In the genomic region with DNA sequence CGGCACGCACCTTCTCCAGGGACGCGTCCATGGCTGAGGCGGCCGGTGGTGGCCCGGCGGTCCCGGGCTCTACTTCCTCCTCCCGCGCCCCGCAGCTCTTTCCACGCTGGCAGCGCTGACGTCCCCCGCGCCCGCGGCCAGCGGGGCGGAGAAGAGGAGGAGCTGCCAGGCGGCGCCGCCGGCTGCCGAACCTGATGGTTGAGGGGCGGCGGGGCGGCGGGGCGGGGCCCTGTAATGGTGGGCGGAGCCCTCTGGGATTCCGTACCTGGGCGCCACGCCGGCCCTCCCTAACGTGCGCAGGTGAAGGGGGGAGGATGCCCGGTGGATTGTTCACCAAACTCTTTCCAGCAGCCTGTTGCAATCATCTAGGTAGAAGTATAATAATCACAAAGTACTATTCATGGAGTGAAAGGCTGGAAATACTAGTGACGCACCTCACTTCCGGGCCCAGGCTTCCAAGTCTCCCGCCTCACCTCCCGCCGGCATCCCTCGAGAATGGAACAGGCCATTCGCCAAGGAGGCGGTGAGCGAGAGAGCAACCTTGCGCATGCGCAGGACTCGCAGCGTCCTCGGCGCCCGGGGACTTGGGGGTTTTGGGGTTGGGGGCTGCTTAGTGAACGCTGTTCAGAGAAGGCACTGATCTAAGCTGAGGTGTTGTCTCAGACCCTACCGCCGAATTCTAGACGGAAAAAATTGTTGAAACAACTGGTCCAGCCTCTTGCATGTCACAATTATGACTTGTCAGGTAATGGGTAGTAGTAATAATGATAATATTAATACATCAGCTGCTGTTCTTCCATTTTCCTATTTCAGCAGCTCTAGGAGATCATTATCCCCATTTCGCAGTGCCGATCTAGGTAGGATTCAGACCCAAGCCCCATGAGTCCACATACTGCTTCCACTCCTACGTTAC, we compare ENCODE assay signal across 8 cellular contexts. TPM values are rescaled to one million over a fixed set of nuclear protein-coding genes. Genes with fewer than 3 reads are reported as not detected.
DNase-seq lines count a peak whose midpoint lies in the region; ATAC-seq and TF ChIP-seq lines count a peak whose summit lies in the region.
"Not testable (repeated sequence)": the region's sequence is repeated elsewhere in the genome, so short reads cannot be mapped to it uniquely, and the experiment has no call there.

No MANE protein-coding gene starts in this region.

- peak overlapping the region; percentile 50 for H3K4me3 ChIP-seq in Jurkat, Clone E6-1 (ENCODE audit: low read length)
- H3K4me3 ChIP-seq in epithelial cell of proximal tubule (ENCODE audit: low read depth, low read length) = peak overlapping the region; percentile 70

- TF ChIP-seq CTCF in epithelial cell of proximal tubule (conservative IDR thresholded peaks at IDR 0.05; ENCODE audit: low read depth, low read length) = not testable (repeated sequence)

- ATAC-seq in GM21737 (IDR thresholded peaks at IDR 0.05; ENCODE audit: unreplicated experiment) = peak; percentile 90

- DNase-seq in DMS79 (lab: John Stamatoyannopoulos, UW) (peak; percentile 39), OCI-M1 (lab: John Stamatoyannopoulos, UW) (peak; percentile 93), activated T-cell treated with anti-CD3 and anti-CD28 coated beads for 48 hours (ENCODE audit: low read depth) (peak; percentile 89), mucosa of gallbladder (ENCODE audit: low spot score) (peak; percentile 93)
- DNase-seq in Jurkat, Clone E6-1 (ENCODE audit: low read depth, low spot score) = peak; percentile 61
- not testable (repeated sequence) for DNase-seq in epithelial cell of proximal tubule (ENCODE audit: low read depth)
- DNase-seq in stimulated activated CD8-positive, alpha-beta memory T cell treated with anti-CD3 and anti-CD28 coated beads, Interleukin-4, amount 100 ng/mL, for 24 hours (ENCODE audit: low read depth) = peak; percentile 86

RNA-seq across cellular contexts. Expression of gene PDPR, which starts 48.1 kb away (rescaled TPM):
- polyA plus RNA-seq in Jurkat, Clone E6-1 (2012; ENCODE audit: insufficient read depth, insufficient read length) = 26.1 TPM
- 6.8 and 9.5 TPM in 2 replicates for total RNA-seq in epithelial cell of proximal tubule
- total RNA-seq in mucosa of gallbladder = 19.9 TPM
